ENCODE assay signal across 11 cellular contexts in the genomic region with DNA sequence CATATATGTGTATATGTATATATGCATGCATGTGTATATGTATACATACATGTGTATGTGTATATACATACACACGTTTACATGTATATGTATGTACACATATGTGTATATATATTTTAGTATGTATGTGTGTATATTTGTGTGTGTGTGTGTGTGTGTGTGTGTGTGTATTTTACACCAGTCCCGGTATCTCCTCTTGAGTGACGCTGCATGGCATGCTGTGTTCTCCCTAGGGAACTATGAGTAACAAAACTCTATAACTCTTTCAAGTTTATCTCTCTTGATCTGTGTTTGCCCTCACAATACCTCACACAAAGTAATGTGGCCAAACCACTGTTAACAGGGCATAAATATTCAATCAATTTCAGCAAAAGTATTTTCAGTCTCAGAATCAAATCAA. TPM values are rescaled to one million over a fixed set of nuclear protein-coding genes. Genes with fewer than 3 reads are reported as not detected.
"Had no signal": no experiment of that assay in that cellular context is flagged by ENCODE, and none has a peak within 500 bp of the region (broad histone marks: within the 10 kb centered on the region; RNA-seq: fewer than 3 reads in every experiment).

No MANE protein-coding gene starts in this region.

RNA-seq across cellular contexts. Expression of gene GRM5, which starts 19.2 kb away (rescaled TPM):
- total RNA-seq: activated naive CD4-positive, alpha-beta T cell treated with anti-CD3 and anti-CD28 coated beads for 36 hours; activated naive CD4-positive, alpha-beta T cell treated with anti-CD3 and anti-CD28 coated beads, Interleukin-2, amount 50 U/mL, for 72 hours; activated naive CD8-positive, alpha-beta T cell treated with anti-CD3 and anti-CD28 coated beads for 36 hours; activated naive CD8-positive, alpha-beta T cell treated with anti-CD3 and anti-CD28 coated beads, Interleukin-2, amount 10 ng/mL, durations not matched to agents 7 days and 5 days; activated T-cell treated with anti-CD3 and anti-CD28 coated beads, Interleukin-2, amount 50 U/mL, for 4 hours; activated T-cell treated with anti-CD3 and anti-CD28 coated beads, Interleukin-2, amount 50 U/mL, for 72 hours; activated T-helper 1 cell treated with anti-CD3 and anti-CD28 coated beads, Interleukin-12 subunit alpha, Interleukin-12 subunit beta, Interleukin-2, Interleukin-4 antibody, amounts not matched to agents 30 ng/mL and 10 ng/mL and 1 ng/mL, durations not matched to agents 14 hours and 24 hours and 36 hours; activated T-helper 17 cell treated with anti-CD3 and anti-CD28 coated beads, Interleukin-2, amount 50 U/mL, for 72 hours; activated T-helper 2 cell treated with anti-CD3 and anti-CD28 coated beads, Interferon-gamma antibody, Interleukin-2, Interleukin-4, amounts not matched to agents 10 μg/mL and 5 μg/mL and 100 μg/mL, durations not matched to agents 14 hours and 24 hours and 36 hours; bronchial epithelial cell had no signal
- polyA plus RNA-seq: cardiac muscle cell had no signal
